Comparison of ENCODE assay signal across 9 cellular contexts in genomic region chr3:27666708-27667107, GRCh38. TPM values are rescaled to one million over a fixed set of nuclear protein-coding genes. Genes with fewer than 3 reads are reported as not detected.
DNase-seq lines count a peak whose midpoint lies in the region; ATAC-seq, FAIRE-seq and TF ChIP-seq lines count a peak whose summit lies in the region.
"Had no signal": no experiment of that assay in that cellular context is flagged by ENCODE, and none has a peak within 500 bp of the region (broad histone marks: within the 10 kb centered on the region; RNA-seq: fewer than 3 reads in every experiment).

No MANE protein-coding gene starts in this region.

- H3K27ac Mint-ChIP-seq in endodermal cell = peak overlapping the region; percentile 89

- H3K36me3 Mint-ChIP-seq in endodermal cell (ENCODE audit: low read depth) = no peaks in the 10 kb centered on the region

- no peaks in the 10 kb centered on the region for H3K9me3 ChIP-seq in endodermal cell (ENCODE audit: control insufficient read depth, low read length)
- H3K9me3 ChIP-seq: neutrophil had no signal

- in situ Hi-C loops in G401 (cut with HindIII; ENCODE audit: low sequenced_read_pairs) = loop anchor here (25.0 kb wide), 1 partner anchor 304 kb away; the partner anchor contains the start of gene NEK10

- no peaks in the 10 kb centered on the region for H3K27me3 ChIP-seq in endodermal cell (ENCODE audit: control insufficient read depth, insufficient read depth, low read length, poor library complexity, severe bottlenecking)
- H3K27me3 ChIP-seq: neutrophil had no signal

- no peak for FAIRE-seq in urothelium cell line (lab: Jason Lieb, UNC)

- H3K9me3 Mint-ChIP-seq in endodermal cell = no peaks in the 10 kb centered on the region

- no peaks in the 10 kb centered on the region for H3K36me3 ChIP-seq in endodermal cell (ENCODE audit: control insufficient read depth, insufficient read depth, low read length)
- H3K36me3 ChIP-seq: neutrophil had no signal

- no peak overlapping the region for H3K9ac ChIP-seq in endodermal cell (ENCODE audit: extremely low read depth, low read length, poor library complexity, severe bottlenecking)

- DNase-seq in G401 (ENCODE audit: low spot score) (peak; percentile 99), SHP77 treated with DMSO at 0.1 percent for 48 hours (lab: John Stamatoyannopoulos, UW) (peak; percentile 6), endodermal cell (peak; percentile 92), mucosa of gallbladder (ENCODE audit: low spot score) (peak; percentile 60), urothelium cell line (ENCODE audit: low spot score) (no peak)

- TF ChIP-seq CTCF in endodermal cell (conservative IDR thresholded peaks at IDR 0.05) = peak; percentile 16

- H3K27ac ChIP-seq in endodermal cell (ENCODE audit: low read depth, low read length) = no peak overlapping the region
- H3K27ac ChIP-seq: neutrophil had no signal

- H3K4me3 Mint-ChIP-seq in endodermal cell = peak overlapping the region; percentile 25

- peaks cover 22% of the 10 kb centered on the region for H3K4me1 Mint-ChIP-seq in endodermal cell

- WGBS in endodermal cell (ENCODE audit: insufficient coverage in 1 of 2, insufficient read length in 1 of 2), 2 experiments = 28 to 44% methylated on average over 3 of the region's 3 CpGs

- H3K27me3 Mint-ChIP-seq in endodermal cell (ENCODE audit: insufficient read depth) = peaks cover 3% of the 10 kb centered on the region

- H3K4me3 ChIP-seq in endodermal cell (ENCODE audit: low read length) = no peak overlapping the region

- H3K4me1 ChIP-seq in endodermal cell (ENCODE audit: control insufficient read depth, insufficient read depth, low read length) = no peaks in the 10 kb centered on the region

- peak; percentile 29 for ATAC-seq in HG02642 (IDR thresholded peaks at IDR 0.05; ENCODE audit: poor library complexity, unreplicated experiment)
- ATAC-seq in GM19463 (IDR thresholded peaks at IDR 0.05; ENCODE audit: unreplicated experiment) = no peak
- no peak for ATAC-seq in GM18517 (IDR thresholded peaks at IDR 0.05; ENCODE audit: unreplicated experiment)

RNA-seq across cellular contexts. Expression of gene EOMES, which starts 55.4 kb away (rescaled TPM):
- 0.20 and 0.25 TPM in 2 replicates for total RNA-seq in G401 (2014; rRNA removed; shearing (Covaris generic))
- total RNA-seq in endodermal cell = 100 to 1,000 TPM; 182 to 283 TPM
- polyA plus RNA-seq in endodermal cell (2013, experiment 1 of 2) = 35.9 TPM
- polyA plus RNA-seq in endodermal cell (2013, experiment 2 of 2) = 48.4 TPM
- 0.58 TPM for total RNA-seq in mucosa of gallbladder

Comparison
In these comparisons a context has a peak if more than half of its experiments do, and no peak if none do; other contexts are left out.
1. RNA of gene EOMES, which starts 55.4 kb away (total RNA-seq): 182 to 283 TPM in endodermal cell; 0.58 TPM in mucosa of gallbladder (single experiment) and 0.20 to 0.25 TPM in G401; every median in the first group is over 100 times any median in the second.